Comparison of ENCODE assay signal across 1 cellular context in the genomic region with DNA sequence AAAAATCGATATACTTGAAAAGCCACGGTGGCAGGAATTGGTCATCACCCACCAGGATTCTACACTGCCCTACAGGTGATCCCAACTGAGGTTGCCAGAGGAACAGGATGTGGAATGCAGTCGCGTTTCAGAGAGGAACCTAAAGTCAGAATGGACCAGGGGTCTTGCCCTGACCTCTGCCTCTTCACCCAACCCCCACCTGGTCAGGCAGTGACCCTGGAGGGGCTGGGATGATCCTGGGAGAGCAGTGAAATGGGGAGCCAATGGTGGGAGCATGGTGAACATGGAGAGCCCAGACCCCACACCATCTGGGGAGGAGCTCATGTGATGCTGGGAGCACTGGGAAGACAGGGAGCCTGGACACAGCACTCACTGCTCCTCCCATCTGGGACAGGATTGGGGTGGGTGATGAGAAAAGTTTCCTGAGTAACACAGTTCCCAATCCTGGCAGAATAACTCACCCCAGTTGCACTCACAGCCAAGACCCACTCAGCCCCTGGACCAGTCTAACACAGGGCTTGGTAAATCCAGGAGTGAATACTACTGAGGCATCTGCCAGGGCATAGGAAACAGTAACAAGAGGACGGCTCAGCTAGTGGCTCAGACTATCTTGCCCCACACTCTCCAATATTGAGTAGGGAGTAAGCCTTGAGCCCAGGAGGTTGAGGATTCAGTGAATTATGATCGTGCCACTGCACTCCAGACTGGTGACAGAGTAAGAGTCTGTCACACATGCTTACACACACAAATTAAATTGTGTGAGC.
A peak's percentile ranks its signal among the peaks of the same experiment; 100 is the strongest.
TF ChIP-seq lines count a peak whose summit lies in the region.

No MANE protein-coding gene starts in this region.

TF ChIP-seq in H1, 55 proteins besides CTCF, POLR2A, EP300 and RAD21:
- TF ChIP-seq, protein P1, sequence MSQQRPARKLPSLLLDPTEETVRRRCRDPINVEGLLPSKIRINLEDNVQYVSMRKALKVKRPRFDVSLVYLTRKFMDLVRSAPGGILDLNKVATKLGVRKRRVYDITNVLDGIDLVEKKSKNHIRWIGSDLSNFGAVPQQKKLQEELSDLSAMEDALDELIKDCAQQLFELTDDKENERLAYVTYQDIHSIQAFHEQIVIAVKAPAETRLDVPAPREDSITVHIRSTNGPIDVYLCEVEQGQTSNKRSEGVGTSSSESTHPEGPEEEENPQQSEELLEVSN (IDR thresholded peaks at IDR 0.05) = no peak
- TF ChIP-seq NANOG (IDR thresholded peaks at IDR 0.05; ENCODE audit: insufficient read depth, low read depth, low read length, poor library complexity, severe bottlenecking) = no peak
- TF ChIP-seq RXRA (IDR thresholded peaks at IDR 0.05; ENCODE audit: insufficient read depth, low read depth, low read length) = no peak
- no peak for TF ChIP-seq KDM4A (IDR thresholded peaks at IDR 0.05; ENCODE audit: low read depth, low read length, severe bottlenecking)
- peak; percentile 77 for TF ChIP-seq SUZ12 (IDR thresholded peaks at IDR 0.05; ENCODE audit: low read length)
- TF ChIP-seq POU5F1 (IDR thresholded peaks at IDR 0.05; ENCODE audit: low read depth, low read length) = no peak
- TF ChIP-seq MAFK (IDR thresholded peaks at IDR 0.05; ENCODE audit: low read depth, low read length) = no peak
- TF ChIP-seq SP1 (IDR thresholded peaks at IDR 0.05; ENCODE audit: low read depth, low read length) = no peak
- peak; percentile 75 for TF ChIP-seq RNF2 (IDR thresholded peaks at IDR 0.05; ENCODE audit: borderline replicate concordance, low read depth, low read length, missing control alignments, poor library complexity, severe bottlenecking)
- TF ChIP-seq, protein P2, sequence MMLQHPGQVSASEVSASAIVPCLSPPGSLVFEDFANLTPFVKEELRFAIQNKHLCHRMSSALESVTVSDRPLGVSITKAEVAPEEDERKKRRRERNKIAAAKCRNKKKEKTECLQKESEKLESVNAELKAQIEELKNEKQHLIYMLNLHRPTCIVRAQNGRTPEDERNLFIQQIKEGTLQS (IDR thresholded peaks at IDR 0.05; ENCODE audit: insufficient read depth, low read depth, low read length) = no peak
- no peak for TF ChIP-seq RBBP5 (IDR thresholded peaks at IDR 0.05; ENCODE audit: borderline replicate concordance, low read depth, low read length)
- TF ChIP-seq EZH2 (IDR thresholded peaks at IDR 0.05; ENCODE audit: low read depth, low read length, severe bottlenecking) = no peak
- no peak for TF ChIP-seq CHD2 (IDR thresholded peaks at IDR 0.05; ENCODE audit: low read length)
- TF ChIP-seq CBX8 (IDR thresholded peaks at IDR 0.05; ENCODE audit: borderline replicate concordance, low read depth, low read length) = no peak
- no peak for TF ChIP-seq SIN3A (conservative IDR thresholded peaks at IDR 0.05 in 1 of 2, IDR thresholded peaks at IDR 0.05 in 1 of 2; ENCODE audit: low read depth in 1 of 2, low read length in 2 of 2)
- TF ChIP-seq TAF1 (IDR thresholded peaks at IDR 0.05; ENCODE audit: low read depth, low read length) = no peak
